ENCODE assay signal across 9 cellular contexts in genomic region chr16:84511180-84511800, GRCh38. TPM values are rescaled to one million over a fixed set of nuclear protein-coding genes. Genes with fewer than 3 reads are reported as not detected.
A peak's percentile ranks its signal among the peaks of the same experiment; 100 is the strongest.
DNase-seq lines count a peak whose midpoint lies in the region; ATAC-seq and TF ChIP-seq lines count a peak whose summit lies in the region.
"Had no signal": no experiment of that assay in that cellular context is flagged by ENCODE, and none has a peak within 500 bp of the region (broad histone marks: within the 10 kb centered on the region; RNA-seq: fewer than 3 reads in every experiment).

No MANE protein-coding gene starts in this region.

- H3K36me3 Mint-ChIP-seq in activated T-helper 17 cell treated with anti-CD3 and anti-CD28 coated beads, Interleukin-2, amount 50 U/mL, for 72 hours (ENCODE audit: low read depth): no peaks in the 10 kb centered on the region
- H3K36me3 Mint-ChIP-seq in stimulated activated naive CD8-positive, alpha-beta T cell treated with anti-CD3 and anti-CD28 coated beads, Interleukin-15, Interleukin-2, amounts not matched to agents 100 ng/mL and 50 ng/mL, for 24 hours (ENCODE audit: low read depth): no peaks in the 10 kb centered on the region

- TF ChIP-seq EP300 in neural cell (conservative IDR thresholded peaks at IDR 0.05; ENCODE audit: poor library complexity, severe bottlenecking): no peak

- POLR2A ChIA-PET in RWPE1 (lab: Yijun Ruan, JAX; ENCODE audit: low non-redundant PET): no interaction called here

- TF ChIP-seq RAD21 in neural cell (conservative IDR thresholded peaks at IDR 0.05): peak; percentile 98

- no peaks in the 10 kb centered on the region for H3F3A ChIP-seq in Loucy (ENCODE audit: low read depth)
- H3F3A ChIP-seq in neural cell (ENCODE audit: insufficient read depth, low read length, poor library complexity, severe bottlenecking): no peaks in the 10 kb centered on the region

- no peak overlapping the region for H3K27ac Mint-ChIP-seq in activated T-helper 17 cell treated with anti-CD3 and anti-CD28 coated beads, Interleukin-2, amount 50 U/mL, for 72 hours
- H3K27ac Mint-ChIP-seq in stimulated activated naive CD8-positive, alpha-beta T cell treated with anti-CD3 and anti-CD28 coated beads, Interleukin-15, Interleukin-2, amounts not matched to agents 100 ng/mL and 50 ng/mL, for 24 hours: peak overlapping the region; percentile 43
- H3K27ac Mint-ChIP-seq: dendritic cell treated with granulocyte-macrophage colony-stimulating factor and Interleukin-4, amounts not matched to agents 40 ng/mL and 50 ng/mL, for 4 days had no signal

- H3K4me2 ChIP-seq in Loucy (ENCODE audit: low read depth, low read length, poor library complexity, severe bottlenecking) (no peak overlapping the region), neural cell (ENCODE audit: low read length) (peak overlapping the region; percentile 27)

- no peaks in the 10 kb centered on the region for H3K27me3 Mint-ChIP-seq in activated T-helper 17 cell treated with anti-CD3 and anti-CD28 coated beads, Interleukin-2, amount 50 U/mL, for 72 hours
- no peaks in the 10 kb centered on the region for H3K27me3 Mint-ChIP-seq in stimulated activated naive CD8-positive, alpha-beta T cell treated with anti-CD3 and anti-CD28 coated beads, Interleukin-15, Interleukin-2, amounts not matched to agents 100 ng/mL and 50 ng/mL, for 24 hours

- H3K27me3 ChIP-seq in Loucy (ENCODE audit: insufficient read depth, low read length, poor library complexity, severe bottlenecking): no peaks in the 10 kb centered on the region
- no peaks in the 10 kb centered on the region for H3K27me3 ChIP-seq in neural cell (ENCODE audit: insufficient read depth, low read depth, low read length)

- H3K9ac ChIP-seq in Loucy (ENCODE audit: low read depth, low read length, poor library complexity, severe bottlenecking) (no peak overlapping the region), neural cell (ENCODE audit: low read length) (peak overlapping the region; percentile 44)

- CTCF ChIA-PET in RWPE1 (lab: Yijun Ruan, JAX): interaction anchor here (0.6 to 1.3 kb wide), 15 partner anchors 9 to 215 kb away, joined by 3 to 7 read pairs (median 4); no protein-coding TSS in a partner anchor

- H3K27ac ChIP-seq in RWPE1 (no peak overlapping the region), neural cell (ENCODE audit: low read length) (peak overlapping the region; percentile 35)

- TF ChIP-seq CTCF in Loucy (conservative IDR thresholded peaks at IDR 0.05; ENCODE audit: low read length) (peak; percentile 96), RWPE1 (conservative IDR thresholded peaks at IDR 0.05; ENCODE audit: low read depth) (peak; percentile 94), fibroblast of the aortic adventitia (IDR thresholded peaks at IDR 0.05; ENCODE audit: insufficient read depth, low read length) (peak; percentile 93), neural cell (IDR thresholded peaks at IDR 0.05; ENCODE audit: poor library complexity, severe bottlenecking) (peak; percentile 98)

- H3K36me3 ChIP-seq in Loucy (ENCODE audit: insufficient read depth, low read length) (no peaks in the 10 kb centered on the region), neural cell (ENCODE audit: insufficient read depth, low read length) (no peaks in the 10 kb centered on the region)

- peaks cover 36% of the 10 kb centered on the region for H3K4me1 Mint-ChIP-seq in activated T-helper 17 cell treated with anti-CD3 and anti-CD28 coated beads, Interleukin-2, amount 50 U/mL, for 72 hours
- peaks cover 69% of the 10 kb centered on the region for H3K4me1 Mint-ChIP-seq in stimulated activated naive CD8-positive, alpha-beta T cell treated with anti-CD3 and anti-CD28 coated beads, Interleukin-15, Interleukin-2, amounts not matched to agents 100 ng/mL and 50 ng/mL, for 24 hours (ENCODE audit: low read depth)

- H3K79me2 ChIP-seq in Loucy (ENCODE audit: insufficient read depth, low read length) (no peaks in the 10 kb centered on the region), neural cell (replicated peaks; ENCODE audit: insufficient read depth, low read length) (no peaks in the 10 kb centered on the region)

- no peak overlapping the region for H2AFZ ChIP-seq in Loucy (ENCODE audit: low read length)
- H2AFZ ChIP-seq in neural cell (ENCODE audit: low read depth, low read length): peak overlapping the region; percentile 46

- no peaks in the 10 kb centered on the region for H3K9me3 Mint-ChIP-seq in activated T-helper 17 cell treated with anti-CD3 and anti-CD28 coated beads, Interleukin-2, amount 50 U/mL, for 72 hours
- H3K9me3 Mint-ChIP-seq in stimulated activated naive CD8-positive, alpha-beta T cell treated with anti-CD3 and anti-CD28 coated beads, Interleukin-15, Interleukin-2, amounts not matched to agents 100 ng/mL and 50 ng/mL, for 24 hours: no peaks in the 10 kb centered on the region
- H3K9me3 Mint-ChIP-seq: dendritic cell treated with granulocyte-macrophage colony-stimulating factor and Interleukin-4, amounts not matched to agents 40 ng/mL and 50 ng/mL, for 4 days had no signal

- peak; percentile 28 for ATAC-seq in activated T-helper 17 cell treated with anti-CD3 and anti-CD28 coated beads, Interleukin-2, amount 50 U/mL, for 72 hours (replicated peaks)
- no peak for ATAC-seq in GM18868 (IDR thresholded peaks at IDR 0.05; ENCODE audit: unreplicated experiment)

- H3K4me3 Mint-ChIP-seq in activated T-helper 17 cell treated with anti-CD3 and anti-CD28 coated beads, Interleukin-2, amount 50 U/mL, for 72 hours: peak overlapping the region; percentile 15
- no peak overlapping the region for H3K4me3 Mint-ChIP-seq in stimulated activated naive CD8-positive, alpha-beta T cell treated with anti-CD3 and anti-CD28 coated beads, Interleukin-15, Interleukin-2, amounts not matched to agents 100 ng/mL and 50 ng/mL, for 24 hours
- H3K4me3 Mint-ChIP-seq: dendritic cell treated with granulocyte-macrophage colony-stimulating factor and Interleukin-4, amounts not matched to agents 40 ng/mL and 50 ng/mL, for 4 days had no signal

- no peak overlapping the region for H3K4me3 ChIP-seq in Loucy (ENCODE audit: low read length, poor library complexity, severe bottlenecking)
- peak overlapping the region; percentile 51 for H3K4me3 ChIP-seq in fibroblast of the aortic adventitia (ENCODE audit: low read depth, low read length)
- H3K4me3 ChIP-seq in neural cell (ENCODE audit: low read length): peak overlapping the region; percentile 38

- no peaks in the 10 kb centered on the region for H3K9me2 ChIP-seq in Loucy (replicated peaks; ENCODE audit: low read depth, low read length)
- no peaks in the 10 kb centered on the region for H3K9me2 ChIP-seq in neural cell (ENCODE audit: insufficient read depth, low read length)

- H4K20me1 ChIP-seq in Loucy (ENCODE audit: insufficient read depth, low read length, poor library complexity, severe bottlenecking): no peaks in the 10 kb centered on the region
- no peaks in the 10 kb centered on the region for H4K20me1 ChIP-seq in neural cell (ENCODE audit: insufficient read depth)

- peaks cover 12% of the 10 kb centered on the region for H3K4me1 ChIP-seq in Loucy (ENCODE audit: insufficient read depth, low read length, poor library complexity, severe bottlenecking)

- H3K9me3 ChIP-seq in Loucy (ENCODE audit: insufficient read depth, low read depth, low read length) (no peaks in the 10 kb centered on the region), neural cell (ENCODE audit: low read length) (no peaks in the 10 kb centered on the region)

- peak; percentile 85 for DNase-seq in DMS79 treated with DMSO at 0.1 percent for 48 hours (lab: John Stamatoyannopoulos, UW)
- peak; percentile 79 for DNase-seq in RWPE1 (ENCODE audit: low spot score)
- DNase-seq in fibroblast of the aortic adventitia (ENCODE audit: low read depth): peak; percentile 89

TF ChIP-seq in neural cell, 6 proteins besides CTCF, POLR2A, EP300 and RAD21:
- TF ChIP-seq REST (IDR thresholded peaks at IDR 0.05; ENCODE audit: borderline replicate concordance) (no peak), TAF1 (IDR thresholded peaks at IDR 0.05; ENCODE audit: low read depth) (no peak), POLR2AphosphoS5 (IDR thresholded peaks at IDR 0.05) (no peak), SMC3 (conservative IDR thresholded peaks at IDR 0.05; ENCODE audit: poor library complexity) (peak; percentile 99), EZH2 (IDR thresholded peaks at IDR 0.05; ENCODE audit: borderline replicate concordance, insufficient read depth, low read length, poor library complexity, severe bottlenecking) (no peak), MXI1 (conservative IDR thresholded peaks at IDR 0.05; ENCODE audit: poor library complexity, severe bottlenecking) (peak; percentile 35)
TF ChIP-seq in neural cell: peak in this region for 2.

RNA-seq across cellular contexts. Expression of gene MEAK7, which starts 6.8 kb away (rescaled TPM):
- total RNA-seq in activated T-helper 17 cell treated with anti-CD3 and anti-CD28 coated beads, Interleukin-2, amount 50 U/mL, for 72 hours: 10 to 100 TPM; 18.5 to 28.5 TPM
- total RNA-seq in fibroblast of the aortic adventitia (ENCODE audit: low replicate concordance): 12.4 and 19.1 TPM in 2 replicates
- 12.4 and 22.1 TPM in 2 replicates for polyA plus RNA-seq in neural cell
- 31.4 and 36.0 TPM in 2 replicates for polyA minus RNA-seq in neural cell
